In the genomic region with DNA sequence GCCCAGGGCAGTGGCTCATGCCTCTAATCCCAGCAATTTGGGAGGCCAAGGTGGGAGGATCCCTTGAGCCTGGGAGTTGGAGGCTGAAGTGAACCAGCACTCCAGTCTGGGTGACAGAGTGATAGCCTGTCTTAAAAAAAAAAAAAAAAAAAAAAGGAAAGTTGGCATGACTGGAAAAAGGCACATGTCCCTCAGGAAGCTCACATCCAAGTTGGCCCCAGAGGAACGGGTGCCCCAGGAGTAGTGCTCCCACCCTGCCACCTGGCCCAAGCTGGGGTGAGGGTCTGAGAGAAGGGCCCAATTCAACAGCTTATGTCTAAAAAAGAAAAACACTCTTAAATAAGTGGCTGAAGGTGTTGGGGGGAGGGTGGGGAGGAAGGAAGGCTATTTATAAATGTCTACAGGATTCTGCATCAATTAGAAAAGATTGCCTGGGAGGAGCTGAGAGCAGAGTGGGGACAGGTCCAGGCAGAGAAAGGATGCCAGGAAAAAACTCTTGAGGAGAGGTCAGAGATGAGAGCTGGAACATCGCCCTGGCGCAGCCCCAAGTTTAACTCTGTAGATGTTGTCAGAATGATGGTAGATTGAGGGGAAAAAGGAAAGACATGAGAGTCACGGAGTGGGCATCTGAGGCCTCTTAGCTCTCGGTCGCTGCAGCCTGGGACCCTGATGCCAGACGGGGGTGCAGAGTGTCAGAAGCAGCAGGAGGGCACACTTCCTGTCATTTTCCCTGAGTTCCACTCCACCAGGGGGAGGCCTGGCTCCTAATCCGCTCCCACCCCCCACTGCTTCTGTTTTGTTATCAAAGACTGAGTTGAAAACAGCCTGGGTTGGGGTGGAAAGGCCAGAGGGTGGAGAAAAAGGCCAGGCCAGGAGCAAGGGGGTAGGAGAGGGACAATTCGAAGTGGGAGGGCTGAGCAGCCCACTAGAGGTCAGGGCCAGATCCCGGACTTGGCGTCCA, we compare ENCODE assay signal across 8 cellular contexts. TPM values are rescaled to one million over a fixed set of nuclear protein-coding genes. Genes with fewer than 3 reads are reported as not detected.
DNase-seq lines count a peak whose midpoint lies in the region; ATAC-seq and TF ChIP-seq lines count a peak whose summit lies in the region.
"Had no signal": no experiment of that assay in that cellular context is flagged by ENCODE, and none has a peak within 500 bp of the region (broad histone marks: within the 10 kb centered on the region; RNA-seq: fewer than 3 reads in every experiment).

No MANE protein-coding gene starts in this region.

- H3K4me3 ChIP-seq in right lobe of liver, result no peak overlapping the region

- 68% methylated on average over 10 of the region's 11 CpGs for WGBS in right lobe of liver (ENCODE audit: insufficient coverage, low coverage, low lambda C conversion rate, missing lambda C conversion rate)

- intact Hi-C loops in right lobe of liver (cut with DNase I), result loop anchor here in 1 of 2 donors (10.0 kb wide), 1 partner anchor 213 kb away; no protein-coding TSS in a partner anchor

- H3K27ac ChIP-seq in caudate nucleus (ENCODE audit: low read depth, low read length) (peak overlapping the region; percentile 63), right lobe of liver (peak overlapping the region in 2 of 3 donors; percentile 9 to 30), temporal lobe (ENCODE audit: low read depth, low read length) (peak overlapping the region; percentile 14)

- H3K27me3 ChIP-seq in right lobe of liver, result no peaks in the 10 kb centered on the region

- peaks cover 0 to 25% (median 6%) of the 10 kb centered on the region in 4 donors for H3K36me3 ChIP-seq in right lobe of liver

- TF ChIP-seq POLR2A in right lobe of liver (IDR thresholded peaks at IDR 0.05), result no peak

- no peak for TF ChIP-seq CTCF in right lobe of liver (IDR thresholded peaks at IDR 0.05)

- DNase-seq in NCI-H2196 treated with DMSO at 0.1 percent for 48 hours (lab: John Stamatoyannopoulos, UW; ENCODE audit: unreplicated experiment), result peak; percentile 26
- DNase-seq in caudate nucleus (lab: John Stamatoyannopoulos, UW), result no peak
- DNase-seq in right lobe of liver, result peak in 1 of 3 donors; percentile 68
- no peak for DNase-seq in activated CD8-positive, alpha-beta memory T cell treated with anti-CD3 and anti-CD28 coated beads for 24 hours
- no peak for DNase-seq in RKO (ENCODE audit: low spot score)

- ATAC-seq in right lobe of liver (peak; percentile 17 to 51 (median 31)), HG03025 (IDR thresholded peaks at IDR 0.05; ENCODE audit: low FRiP score, unreplicated experiment) (no peak)

- no peaks in the 10 kb centered on the region for H3K9me3 ChIP-seq in right lobe of liver

- peaks cover 0 to 12% (median 2%) of the 10 kb centered on the region in 4 donors for H3K4me1 ChIP-seq in right lobe of liver

RNA-seq across cellular contexts. Expression of a gene that starts 7.3 kb away (rescaled TPM):
- 10 to 100 TPM; 12.3 to 18.2 (median 14.4) TPM for total RNA-seq in right lobe of liver
- total RNA-seq in temporal lobe, result 22.9 TPM

RNA-seq across cellular contexts. Expression of a gene that starts 22.0 kb away (rescaled TPM):
- total RNA-seq in right lobe of liver (100 to 1,000 TPM in 3 of 6 experiments, 10 to 100 TPM in 3; 50.5 to 139 (median 86.9) TPM), temporal lobe (13.5 TPM)

RNA-seq across cellular contexts. Expression of a gene that starts 25.6 kb away (rescaled TPM):
- total RNA-seq in right lobe of liver (10 to 100 TPM in 2 of 6 experiments, 1 to 10 TPM in 4; 1.7 to 25.4 (median 4.9) TPM), temporal lobe (6.4 TPM)

RNA-seq across cellular contexts. Expression of a gene that starts 31.4 kb away (rescaled TPM):
- total RNA-seq in right lobe of liver (1 to 10 TPM in 3 of 6 experiments, under 1 TPM in 3; 0.62 to 3.4 (median 0.99) TPM), temporal lobe (not detected)
- total RNA-seq: SK-MEL-5 had no signal
